In the genomic region with DNA sequence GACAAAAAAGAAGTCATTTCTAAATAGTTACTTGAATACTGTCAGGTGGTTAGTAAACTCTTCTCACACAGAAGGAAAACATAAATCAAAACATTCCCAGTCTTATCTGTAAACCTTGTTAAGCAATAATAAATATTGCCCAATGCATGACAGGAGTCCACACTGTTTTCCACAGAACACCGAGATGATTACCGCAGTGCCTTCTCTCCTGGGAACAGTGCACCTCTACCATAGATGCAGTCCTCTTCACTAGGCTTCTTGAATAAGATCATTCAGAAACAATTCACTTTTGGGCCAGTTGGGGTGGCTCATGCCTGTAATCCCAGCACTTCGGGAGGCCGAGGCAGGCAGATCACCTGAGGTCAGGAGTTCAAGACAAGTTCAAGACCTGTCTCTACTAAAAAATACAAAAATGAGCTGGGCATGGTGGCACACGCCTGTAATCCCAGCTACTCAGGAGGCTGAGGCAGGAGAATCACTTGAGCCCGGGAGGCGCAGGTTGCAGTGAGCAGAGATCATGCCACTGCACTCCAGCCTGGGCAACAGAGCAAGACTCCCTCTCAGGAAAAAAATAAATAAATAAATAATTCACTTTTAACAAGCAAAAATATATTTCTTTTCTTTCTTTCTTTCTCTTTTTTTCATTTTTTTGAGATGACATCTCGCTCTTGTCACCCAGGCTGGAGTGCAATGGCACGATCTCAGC, we compare ENCODE assay signal across 8 cellular contexts. TPM values are rescaled to one million over a fixed set of nuclear protein-coding genes. Genes with fewer than 3 reads are reported as not detected.
A peak's percentile ranks its signal among the peaks of the same experiment; 100 is the strongest.
DNase-seq lines count a peak whose midpoint lies in the region; ATAC-seq and TF ChIP-seq lines count a peak whose summit lies in the region.
"Not testable (repeated sequence)": the region's sequence is repeated elsewhere in the genome, so short reads cannot be mapped to it uniquely, and the experiment has no call there.
"Had no signal": no experiment of that assay in that cellular context is flagged by ENCODE, and none has a peak within 500 bp of the region (broad histone marks: within the 10 kb centered on the region; RNA-seq: fewer than 3 reads in every experiment).

No MANE protein-coding gene starts in this region.

- H3K27me3 ChIP-seq in IMR-90 (ENCODE audit: control insufficient read depth, insufficient read depth, low read length); mesenchymal stem cell (ENCODE audit: control insufficient read depth in 1 of 2, insufficient read depth in 1 of 2, low read length in 2 of 2): not testable (repeated sequence)

- H4K8ac ChIP-seq in IMR-90 (ENCODE audit: low read depth in 2 of 2, low read length in 2 of 2); mesenchymal stem cell (ENCODE audit: low read length): not testable (repeated sequence)

- in situ Hi-C loops in IMR-90 (cut with MboI; ENCODE audit: low sequenced_read_pairs): not testable (repeated sequence)

- TF ChIP-seq POLR2A in IMR-90 (IDR thresholded peaks at IDR 0.05; ENCODE audit: low read depth, low read length): not testable (repeated sequence)

- H3K27ac ChIP-seq in IMR-90 (ENCODE audit: insufficient read depth, low read length); mesenchymal stem cell (ENCODE audit: low read length, poor library complexity, severe bottlenecking): not testable (repeated sequence)

- H4K20me1 ChIP-seq in IMR-90 (ENCODE audit: insufficient read depth, low read length): not testable (repeated sequence)

- not testable (repeated sequence) for H3K4me2 ChIP-seq in IMR-90 (ENCODE audit: low read depth, low read length); mesenchymal stem cell (ENCODE audit: low read length, poor library complexity, severe bottlenecking)

- H2AK9ac ChIP-seq in IMR-90 (replicated peaks; ENCODE audit: low read depth, low read length, poor library complexity): not testable (repeated sequence)

- dilution Hi-C loops in IMR-90 (cut with HindIII; ENCODE audit: low sequenced_read_pairs, unreplicated experiment): not testable (repeated sequence)

- not testable (repeated sequence) for H2BK15ac ChIP-seq in IMR-90 (ENCODE audit: low read depth, low read length); mesenchymal stem cell (ENCODE audit: low read depth, poor library complexity, severe bottlenecking)

- H2AK5ac ChIP-seq in IMR-90 (ENCODE audit: low read depth, low read length); mesenchymal stem cell (ENCODE audit: low read length, severe bottlenecking): not testable (repeated sequence)

- H2BK12ac ChIP-seq in mesenchymal stem cell (ENCODE audit: low read length in 2 of 2): not testable (repeated sequence)

- not testable (repeated sequence) for H3K18ac ChIP-seq in IMR-90 (ENCODE audit: low read depth, low read length); mesenchymal stem cell (ENCODE audit: low read depth in 1 of 2, low read length in 2 of 2)

- H3K23ac ChIP-seq in IMR-90 (ENCODE audit: low read depth, low read length); mesenchymal stem cell (ENCODE audit: low read length in 2 of 2): not testable (repeated sequence)

- not testable (repeated sequence) for TF ChIP-seq RAD21 in IMR-90 (IDR thresholded peaks at IDR 0.05; ENCODE audit: low read length)

- DNase-seq in IMR-90 (peak; percentile 2), amniotic epithelial cell (ENCODE audit: low read depth) (peak; percentile 95), fibroblast of mammary gland (ENCODE audit: low read depth) (peak; percentile 28), iris pigment epithelial cell (ENCODE audit: low read depth) (peak; percentile 37), mesenchymal stem cell (peak; percentile 38)
- not testable (repeated sequence) for DNase-seq in sciatic nerve (ENCODE audit: low spot score)

- not testable (repeated sequence) for TF ChIP-seq CTCF in IMR-90 (conservative IDR thresholded peaks at IDR 0.05; ENCODE audit: low read depth, low read length); fibroblast of mammary gland (conservative IDR thresholded peaks at IDR 0.05; ENCODE audit: control insufficient read depth, insufficient read depth, low read depth, low read length)

- not testable (repeated sequence) for H3K56ac ChIP-seq in IMR-90 (ENCODE audit: extremely low read depth, insufficient read depth, low read length)

- CTCF ChIA-PET in IMR-90 (lab: Yijun Ruan, JAX): not testable (repeated sequence)

- intact Hi-C loops in IMR-90 (cut with micrococcal nuclease); sciatic nerve (cut with DNase I): not testable (repeated sequence)

- POLR2A ChIA-PET in IMR-90 (lab: Charles Lee; ENCODE audit: unreplicated experiment): not testable (repeated sequence)

- H3K14ac ChIP-seq in IMR-90 (replicated peaks; ENCODE audit: low read depth, low read length); mesenchymal stem cell (ENCODE audit: low read length in 2 of 2): not testable (repeated sequence)

- whole genome bisulfite sequencing in IMR-90 (ENCODE audit: extremely low coverage in 2 of 2, insufficient read length in 1 of 2), 2 experiments: 90% methylated on average over 3 of the region's 9 CpGs; no CpG with 5 or more reads in 1 of the 2 experiments
- WGBS in mesenchymal stem cell: 86% methylated on average over 7 of the region's 9 CpGs

- not testable (repeated sequence) for H3K9ac ChIP-seq in IMR-90 (ENCODE audit: low read depth, low read length); mesenchymal stem cell (ENCODE audit: low read length)

- not testable (repeated sequence) for BruUV-seq in IMR-90 (replicated peaks; lab: Mats Ljungman, UMichigan)

- H3K4me3 ChIP-seq in IMR-90 (ENCODE audit: insufficient read depth, low read depth, low read length); fibroblast of mammary gland (ENCODE audit: control insufficient read depth, low read depth, low read length); mesenchymal stem cell (ENCODE audit: insufficient read depth in 1 of 2, low read depth in 1 of 2, low read length in 2 of 2): not testable (repeated sequence)

- H2BK5ac ChIP-seq in IMR-90 (ENCODE audit: low read depth, low read length, poor library complexity, severe bottlenecking); mesenchymal stem cell (ENCODE audit: low read depth, low read length, poor library complexity, severe bottlenecking): not testable (repeated sequence)

- not testable (repeated sequence) for H3K36me3 ChIP-seq in IMR-90 (ENCODE audit: control insufficient read depth, insufficient read depth, low read length)
- peaks cover 14 to 35% of the 10 kb centered on the region in 2 experiments for H3K36me3 ChIP-seq in mesenchymal stem cell (ENCODE audit: control insufficient read depth in 1 of 2, insufficient read depth in 2 of 2, low read depth in 1 of 2, low read length in 2 of 2)

- not testable (repeated sequence) for H3K4ac ChIP-seq in IMR-90 (ENCODE audit: low read depth, low read length); mesenchymal stem cell (ENCODE audit: low read depth in 1 of 2, low read length in 2 of 2)

- H3K79me1 ChIP-seq in IMR-90 (ENCODE audit: low read depth in 1 of 2, low read length in 2 of 2): peaks cover 8 to 11% of the 10 kb centered on the region in 2 experiments
- peaks cover 11% of the 10 kb centered on the region for H3K79me1 ChIP-seq in mesenchymal stem cell (replicated peaks; ENCODE audit: low read length, poor library complexity, severe bottlenecking)

- peaks cover 12% of the 10 kb centered on the region; the same call in 1 of the 2 replicates for H3K9me1 ChIP-seq in IMR-90 (ENCODE audit: insufficient read depth, low read length)

- H4K91ac ChIP-seq in IMR-90 (ENCODE audit: insufficient read depth, low read depth, low read length); mesenchymal stem cell (ENCODE audit: low read length): not testable (repeated sequence)

- H3K9me3 ChIP-seq in IMR-90 (ENCODE audit: control insufficient read depth, insufficient read depth, low read length); mesenchymal stem cell (ENCODE audit: control insufficient read depth, low read length): not testable (repeated sequence)

- ATAC-seq in IMR-90 (ENCODE audit: low read depth): 0 out of 2 replicates have a peak, but pooled peaks have one; percentile 35
- peak; percentile 24 for ATAC-seq in sciatic nerve

- not testable (repeated sequence) for H2BK120ac ChIP-seq in IMR-90 (ENCODE audit: low read depth, low read length); mesenchymal stem cell (ENCODE audit: low read depth, low read length)

- H4K5ac ChIP-seq in IMR-90 (ENCODE audit: low read depth, low read length): not testable (repeated sequence)

- H2AFZ ChIP-seq in IMR-90 (replicated peaks; ENCODE audit: low read length, poor library complexity); mesenchymal stem cell (ENCODE audit: low read depth, low read length): not testable (repeated sequence)

- not testable (repeated sequence) for H3K4me1 ChIP-seq in IMR-90 (ENCODE audit: control insufficient read depth, insufficient read depth, low read length); mesenchymal stem cell (ENCODE audit: control insufficient read depth, insufficient read depth, low read depth, low read length)

- not testable (repeated sequence) for H2BK20ac ChIP-seq in IMR-90 (ENCODE audit: low read depth, low read length)

TF ChIP-seq in IMR-90, 13 proteins besides CTCF, POLR2A, EP300 and RAD21:
- TF ChIP-seq CEBPB (IDR thresholded peaks at IDR 0.05; ENCODE audit: low read depth, low read length): peak; percentile 67

RNA-seq across cellular contexts. Expression of a gene that starts 8.6 kb away (rescaled TPM):
- total RNA-seq in IMR-90 (2012; rRNA removed): 1.4 and 1.7 TPM in 2 replicates
- 2.1 and 2.6 TPM in 2 replicates for polyA plus RNA-seq in IMR-90 (2012; rRNA removed)
- polyA plus RNA-seq in IMR-90 (2012; cell fraction: cytosol; rRNA removed): 0.74 and 1.0 TPM in 2 replicates
- 9.3 and 16.2 TPM in 2 replicates for polyA plus RNA-seq in IMR-90 (2012; cell fraction: nucleus; rRNA removed; ENCODE audit: low replicate concordance)
- 1.3 TPM for polyA plus RNA-seq in mesenchymal stem cell (2013, experiment 1 of 2)
- 1.2 TPM for polyA plus RNA-seq in mesenchymal stem cell (2013, experiment 2 of 2)
- total RNA-seq in sciatic nerve: 2.5 TPM
- total RNA-seq: G401 had no signal
- polyA plus RNA-seq: CD4-positive, alpha-beta memory T cell had no signal
